In genomic region chr6:161272600-161273355, GRCh38 we compare ENCODE assay signal across 8 cellular contexts. TPM values are rescaled to one million over a fixed set of nuclear protein-coding genes. Genes with fewer than 3 reads are reported as not detected.
A peak's percentile ranks its signal among the peaks of the same experiment; 100 is the strongest.
DNase-seq lines count a peak whose midpoint lies in the region; ATAC-seq, FAIRE-seq and TF ChIP-seq lines count a peak whose summit lies in the region.

No MANE protein-coding gene starts in this region.

- H2AFZ ChIP-seq in mesenchymal stem cell (ENCODE audit: low read depth, low read length): no peak overlapping the region

- peaks cover 24% of the 10 kb centered on the region for H3K79me1 ChIP-seq in mesenchymal stem cell (replicated peaks; ENCODE audit: low read length, poor library complexity, severe bottlenecking)

- no peak for FAIRE-seq in H54 (lab: Jason Lieb, UNC)

- H3K9ac ChIP-seq in mesenchymal stem cell (ENCODE audit: low read length): peak overlapping the region; percentile 97

- no peak overlapping the region for H3K18ac ChIP-seq in mesenchymal stem cell (ENCODE audit: low read depth in 1 of 2, low read length in 2 of 2)

- intact Hi-C loops in upper lobe of right lung (cut with DNase I): no loop called here

- no peak overlapping the region for H2BK5ac ChIP-seq in mesenchymal stem cell (ENCODE audit: low read depth, low read length, poor library complexity, severe bottlenecking)

- no peaks in the 10 kb centered on the region for H3K9me3 Mint-ChIP-seq in central memory CD8-positive, alpha-beta T cell

- H3K9me3 ChIP-seq in mesenchymal stem cell (ENCODE audit: control insufficient read depth, low read length) (no peaks in the 10 kb centered on the region), upper lobe of right lung (no peaks in the 10 kb centered on the region)

- no peak overlapping the region for H2AK5ac ChIP-seq in mesenchymal stem cell (ENCODE audit: low read length, severe bottlenecking)

- H3K4me2 ChIP-seq in mesenchymal stem cell (ENCODE audit: low read length, poor library complexity, severe bottlenecking): peak overlapping the region; percentile 81

- H3K27ac ChIP-seq in mesenchymal stem cell (ENCODE audit: low read length, poor library complexity, severe bottlenecking): peak overlapping the region; percentile 33
- peak overlapping the region; percentile 79 for H3K27ac ChIP-seq in upper lobe of right lung

- H3K14ac ChIP-seq in mesenchymal stem cell (ENCODE audit: low read length in 2 of 2): no peak overlapping the region

- no peak overlapping the region for H2BK15ac ChIP-seq in mesenchymal stem cell (ENCODE audit: low read depth, poor library complexity, severe bottlenecking)

- H3K4me3 Mint-ChIP-seq in central memory CD8-positive, alpha-beta T cell: peak overlapping the region; percentile 88

- no peak for ATAC-seq in central memory CD8-positive, alpha-beta T cell (replicated peaks; ENCODE audit: extremely low read depth, poor library complexity, severe bottlenecking)
- no peak for ATAC-seq in upper lobe of right lung
- no peak for ATAC-seq in GM21786 (IDR thresholded peaks at IDR 0.05; ENCODE audit: unreplicated experiment)
- no peak for ATAC-seq in HG03175 (IDR thresholded peaks at IDR 0.05; ENCODE audit: unreplicated experiment)

- TF ChIP-seq CTCF in upper lobe of right lung (IDR thresholded peaks at IDR 0.05): no peak

- TF ChIP-seq POLR2A in H54 (IDR thresholded peaks at IDR 0.05; ENCODE audit: low read depth, low read length): no peak

- H3K36me3 Mint-ChIP-seq in central memory CD8-positive, alpha-beta T cell (ENCODE audit: insufficient read depth): peaks cover 20% of the 10 kb centered on the region

- WGBS in mesenchymal stem cell: 3% methylated on average over 4 of the region's 11 CpGs

- no peak overlapping the region for H4K8ac ChIP-seq in mesenchymal stem cell (ENCODE audit: low read length)

- H3K36me3 ChIP-seq in mesenchymal stem cell (ENCODE audit: control insufficient read depth in 1 of 2, insufficient read depth in 2 of 2, low read depth in 1 of 2, low read length in 2 of 2): peaks cover 3 to 9% of the 10 kb centered on the region in 2 experiments
- no peaks in the 10 kb centered on the region for H3K36me3 ChIP-seq in upper lobe of right lung

- peak overlapping the region; percentile 96 for H3K27ac Mint-ChIP-seq in central memory CD8-positive, alpha-beta T cell (ENCODE audit: low read depth)

- H3K4me1 ChIP-seq in mesenchymal stem cell (ENCODE audit: control insufficient read depth, insufficient read depth, low read depth, low read length) (peaks cover 5% of the 10 kb centered on the region), upper lobe of right lung (peaks cover 11% of the 10 kb centered on the region)

- no peak overlapping the region for H2BK12ac ChIP-seq in mesenchymal stem cell (ENCODE audit: low read length in 2 of 2)

- H3K27me3 Mint-ChIP-seq in central memory CD8-positive, alpha-beta T cell: no peaks in the 10 kb centered on the region

- no peaks in the 10 kb centered on the region for H3K27me3 ChIP-seq in mesenchymal stem cell (ENCODE audit: control insufficient read depth in 1 of 2, insufficient read depth in 1 of 2, low read length in 2 of 2)
- no peaks in the 10 kb centered on the region for H3K27me3 ChIP-seq in upper lobe of right lung

- peak overlapping the region in 1 of 2 experiments; percentile 96 for H3K4me3 ChIP-seq in mesenchymal stem cell (ENCODE audit: insufficient read depth in 1 of 2, low read depth in 1 of 2, low read length in 2 of 2)
- H3K4me3 ChIP-seq in upper lobe of right lung: peak overlapping the region; percentile 65

- no peak overlapping the region for H3K23ac ChIP-seq in mesenchymal stem cell (ENCODE audit: low read length in 2 of 2)

- no peak overlapping the region for H4K91ac ChIP-seq in mesenchymal stem cell (ENCODE audit: low read length)

- DNase-seq in GM04504 (ENCODE audit: low read depth) (peak; percentile 15), NCI-H146 treated with DMSO at 0.1 percent for 48 hours (lab: John Stamatoyannopoulos, UW; ENCODE audit: unreplicated experiment) (peak; percentile 57), mesenchymal stem cell (peak; percentile 85), upper lobe of right lung (no peak), H54 (ENCODE audit: insufficient read length, low spot score) (no peak)
- no peak for DNase-seq in central memory CD8-positive, alpha-beta T cell (ENCODE audit: low spot score in 2 of 2)

- no peak overlapping the region for H3K4ac ChIP-seq in mesenchymal stem cell (ENCODE audit: low read depth in 1 of 2, low read length in 2 of 2)

- H2BK120ac ChIP-seq in mesenchymal stem cell (ENCODE audit: low read depth, low read length): no peak overlapping the region

- H3K4me1 Mint-ChIP-seq in central memory CD8-positive, alpha-beta T cell: peaks cover 17% of the 10 kb centered on the region

RNA-seq across cellular contexts. Expression of gene AGPAT4, which starts 1.1 kb away (rescaled TPM):
- 16.0 TPM for polyA plus RNA-seq in mesenchymal stem cell (2013, experiment 1 of 2)
- polyA plus RNA-seq in mesenchymal stem cell (2013, experiment 2 of 2): 15.9 TPM
- total RNA-seq in upper lobe of right lung: 16.6 TPM

Comparison
In these comparisons a context has a peak if more than half of its experiments do, and no peak if none do; other contexts are left out.
1. DNase-seq: peak in GM04504 (single experiment), NCI-H146 treated with DMSO at 0.1 percent for 48 hours (single experiment) and mesenchymal stem cell (single experiment); none in central memory CD8-positive, alpha-beta T cell (0 of 2), upper lobe of right lung (single experiment) and H54 (single experiment).